Comparison of ENCODE assay signal across 1 cellular context in genomic region chr19:51097166-51097736, GRCh38.
TF ChIP-seq lines count a peak whose summit lies in the region.

No MANE protein-coding gene starts in this region.

TF ChIP-seq in endothelial cell of umbilical vein, 7 proteins besides CTCF, POLR2A, EP300 and RAD21 (continued from another document):
- TF ChIP-seq EZH2 (IDR thresholded peaks at IDR 0.05; ENCODE audit: borderline replicate concordance, low read depth, low read length, severe bottlenecking) = no peak
